Comparison of ENCODE assay signal across 16 cellular contexts in genomic region chr1:160996195-160996594, GRCh38. TPM values are rescaled to one million over a fixed set of nuclear protein-coding genes. Genes with fewer than 3 reads are reported as not detected.
DNase-seq lines count a peak whose midpoint lies in the region; ATAC-seq and TF ChIP-seq lines count a peak whose summit lies in the region.
"Had no signal": no experiment of that assay in that cellular context is flagged by ENCODE, and none has a peak within 500 bp of the region (broad histone marks: within the 10 kb centered on the region; RNA-seq: fewer than 3 reads in every experiment).

No MANE protein-coding gene starts in this region.

- ATAC-seq in GM21619 (IDR thresholded peaks at IDR 0.05; ENCODE audit: unreplicated experiment) (no peak), upper lobe of left lung (ENCODE audit: low FRiP score in 2 of 2) (no peak)

- no peak for TF ChIP-seq EP300 in upper lobe of left lung (IDR thresholded peaks at IDR 0.05)

- no peak for TF ChIP-seq CTCF in HFFc6 (IDR thresholded peaks at IDR 0.05)
- TF ChIP-seq CTCF in fibroblast of mammary gland (conservative IDR thresholded peaks at IDR 0.05; ENCODE audit: control insufficient read depth, insufficient read depth, low read depth, low read length): no peak
- TF ChIP-seq CTCF in spleen (IDR thresholded peaks at IDR 0.05 in 8 of 11, conservative IDR thresholded peaks at IDR 0.05 in 3 of 11): no peak
- TF ChIP-seq CTCF in upper lobe of left lung (IDR thresholded peaks at IDR 0.05): no peak

- H3K9me3 Mint-ChIP-seq in HFFc6: no peaks in the 10 kb centered on the region

- peak overlapping the region; percentile 36 for H3K27ac ChIP-seq in SJSA1
- H3K27ac ChIP-seq in spleen: peak overlapping the region in 5 of 8 donors; percentile 65 to 82 (median 78)
- peak overlapping the region in 1 of 4 donors; percentile 89 for H3K27ac ChIP-seq in upper lobe of left lung
- H3K27ac ChIP-seq: coronary artery, parathyroid adenoma had no signal

- H3K4me1 ChIP-seq in SJSA1 (replicated peaks) (peaks cover 16% of the 10 kb centered on the region), spleen (peaks cover 0 to 39% (median 20%) of the 10 kb centered on the region in 6 donors), upper lobe of left lung (peaks cover 5 to 16% (median 10%) of the 10 kb centered on the region in 4 donors)
- H3K4me1 ChIP-seq: parathyroid adenoma had no signal

- peaks cover 5% of the 10 kb centered on the region for H3K27me3 Mint-ChIP-seq in HFFc6 (ENCODE audit: insufficient read depth)

- H3K4me1 Mint-ChIP-seq in HFFc6 (ENCODE audit: low read depth): peaks cover 42% of the 10 kb centered on the region

- intact Hi-C loops in spleen (cut with DNase I; ENCODE audit: low total_unique reads): loop anchor here (5.0 kb wide), 1 partner anchor 101 kb away; the partner anchor contains the start of gene KLHDC9

- H3K9me3 ChIP-seq in SJSA1 (replicated peaks): no peaks in the 10 kb centered on the region
- no peaks in the 10 kb centered on the region for H3K9me3 ChIP-seq in spleen
- H3K9me3 ChIP-seq in upper lobe of left lung: no peaks in the 10 kb centered on the region

- H3K27me3 ChIP-seq in SJSA1 (replicated peaks) (no peaks in the 10 kb centered on the region), spleen (replicated peaks in 1 of 7) (no peaks in the 10 kb centered on the region), upper lobe of left lung (no peaks in the 10 kb centered on the region)

- no peaks in the 10 kb centered on the region for H3K36me3 ChIP-seq in SJSA1
- H3K36me3 ChIP-seq in spleen: peaks cover 0 to 34% (median 29%) of the 10 kb centered on the region in 6 donors
- H3K36me3 ChIP-seq in upper lobe of left lung: peaks cover 26 to 53% (median 30%) of the 10 kb centered on the region in 4 donors

- peak; percentile 57 for DNase-seq in HFFc6
- DNase-seq in SJSA1 (ENCODE audit: low read depth in 1 of 2, low spot score in 2 of 2): peak in 1 of 2 experiments; percentile 45
- peak; percentile 84 for DNase-seq in fibroblast of mammary gland (ENCODE audit: low read depth)
- DNase-seq in spleen: no peak
- no peak for DNase-seq in stimulated activated naive CD4-positive, alpha-beta T cell treated with Interleukin-2 at 50 U/mL for 16 hours (lab: John Stamatoyannopoulos, UW)
- DNase-seq in upper lobe of left lung: no peak
- DNase-seq in activated CD4-positive, alpha-beta T cell treated with anti-CD3 and anti-CD28 coated beads, Interleukin-2, amount 50 U/mL, for 4 hours: no peak
- DNase-seq: activated CD4-positive, alpha-beta T cell treated with anti-CD3 and anti-CD28 coated beads for 1 hour; activated gamma-delta T cell treated with Interleukin-2 at 50 U/mL for 16 hours; Karpas-422; SHP77; stimulated activated naive CD4-positive, alpha-beta T cell had no signal

- TF ChIP-seq POLR2A in spleen (IDR thresholded peaks at IDR 0.05) (no peak), upper lobe of left lung (IDR thresholded peaks at IDR 0.05) (no peak)

- WGBS in spleen, 5 donors: 78 to 90% (median 85%) methylated on average over 3 of the region's 3 CpGs
- WGBS in upper lobe of left lung, 2 donors: 87 to 91% methylated on average over 3 of the region's 3 CpGs

- peak overlapping the region; percentile 42; the same call in 1 of the 2 replicates for H3K27ac Mint-ChIP-seq in HFFc6

- H3K36me3 Mint-ChIP-seq in HFFc6 (ENCODE audit: low read depth): no peaks in the 10 kb centered on the region

- H3K4me3 Mint-ChIP-seq in HFFc6: no peak overlapping the region

- H3K4me3 ChIP-seq in SJSA1 (no peak overlapping the region), fibroblast of mammary gland (ENCODE audit: control insufficient read depth, low read depth, low read length) (no peak overlapping the region), spleen (no peak overlapping the region), upper lobe of left lung (no peak overlapping the region)
- H3K4me3 ChIP-seq: coronary artery had no signal

RNA-seq across cellular contexts. Expression of gene F11R, which starts 24.8 kb away (rescaled TPM):
- total RNA-seq in HFFc6 (2021; fragmentation: NEBNext Ultra II Directional; extraction: Animal tissue kit (Norgen Biotek cat#: 25700)): under 1 TPM in 4 of 6 experiments, not detected in 2; 0.05 to 0.38 (median 0.14) TPM
- 3.2 and 4.5 TPM in 2 replicates for total RNA-seq in SJSA1 (2014; rRNA removed; shearing (Covaris generic))
- 10 to 100 TPM; 46.7 to 77.2 (median 56.8) TPM for total RNA-seq in spleen
- polyA plus RNA-seq in spleen: 10 to 100 TPM in 1 of 3 donors, 1 to 10 TPM in 2; 6.4 to 16.5 (median 8.4) TPM
- total RNA-seq in upper lobe of left lung: 100 to 1,000 TPM in 5 of 6 donors, 10 to 100 TPM in 1; 99.0 to 209 (median 172) TPM

RNA-seq across cellular contexts. Expression of gene ITLN2, which starts 41.6 kb away (rescaled TPM):
- total RNA-seq in HFFc6 (2021; fragmentation: NEBNext Ultra II Directional; extraction: Animal tissue kit (Norgen Biotek cat#: 25700)): not detected
- total RNA-seq in SJSA1 (2014; rRNA removed; shearing (Covaris generic)): not detected in 2 replicates
- total RNA-seq in spleen (not detected), upper lobe of left lung (10 to 100 TPM; 21.4 to 63.8 (median 38.8) TPM)
- not detected for polyA plus RNA-seq in spleen
- total RNA-seq: lung microvascular endothelial cell had no signal

RNA-seq across cellular contexts. Expression of gene TSTD1, which starts 42.6 kb away (rescaled TPM):
- not detected for total RNA-seq in HFFc6 (2021; fragmentation: NEBNext Ultra II Directional; extraction: Animal tissue kit (Norgen Biotek cat#: 25700))
- total RNA-seq in SJSA1 (2014; rRNA removed; shearing (Covaris generic)): 3.1 TPM in 1 of 2 replicates, not detected in the other
- total RNA-seq in spleen (10 to 100 TPM; 24.3 to 31.9 (median 29.7) TPM), upper lobe of left lung (100 to 1,000 TPM in 4 of 6 donors, 10 to 100 TPM in 2; 56.2 to 170 (median 113) TPM)
- 100 to 1,000 TPM in 1 of 3 donors, 10 to 100 TPM in 2; 87.6 to 141 (median 94.2) TPM for polyA plus RNA-seq in spleen

RNA-seq across cellular contexts. Expression of gene USF1, which starts 49.6 kb away (rescaled TPM):
- 10 to 100 TPM; 31.2 to 38.0 (median 33.4) TPM for total RNA-seq in HFFc6 (2021; fragmentation: NEBNext Ultra II Directional; extraction: Animal tissue kit (Norgen Biotek cat#: 25700))
- total RNA-seq in SJSA1 (2014; rRNA removed; shearing (Covaris generic)): 63.2 and 68.1 TPM in 2 replicates
- total RNA-seq in spleen (100 to 1,000 TPM; 113 to 158 (median 123) TPM), upper lobe of left lung (100 to 1,000 TPM in 1 of 6 donors, 10 to 100 TPM in 5; 78.2 to 151 (median 84.2) TPM)
- polyA plus RNA-seq in spleen: 100 to 1,000 TPM; 132 to 339 (median 228) TPM

Comparison
In these comparisons a context has a peak if more than half of its experiments do, and no peak if none do; other contexts are left out.
1. DNase-seq: peak in HFFc6 (single experiment) and fibroblast of mammary gland (single experiment); none in spleen (single experiment), stimulated activated naive CD4-positive, alpha-beta T cell treated with Interleukin-2 at 50 U/mL for 16 hours (single experiment), upper lobe of left lung (0 of 2) and activated CD4-positive, alpha-beta T cell treated with anti-CD3 and anti-CD28 coated beads, Interleukin-2, amount 50 U/mL, for 4 hours (0 of 2).
2. RNA of gene ITLN2, which starts 41.6 kb away (total RNA-seq): 21.4 to 63.8 TPM in upper lobe of left lung; not detected in HFFc6, not detected in SJSA1 and not detected in spleen; every median in the first group is over 4 times any median in the second.